Comparison of ENCODE assay signal across 12 cellular contexts in genomic region chr11:67435031-67435726, GRCh38. TPM values are rescaled to one million over a fixed set of nuclear protein-coding genes. Genes with fewer than 3 reads are reported as not detected.
DNase-seq lines count a peak whose midpoint lies in the region; ATAC-seq, FAIRE-seq and TF ChIP-seq lines count a peak whose summit lies in the region.
"Had no signal": no experiment of that assay in that cellular context is flagged by ENCODE, and none has a peak within 500 bp of the region (broad histone marks: within the 10 kb centered on the region; RNA-seq: fewer than 3 reads in every experiment).

No MANE protein-coding gene starts in this region.

- no peaks in the 10 kb centered on the region for H3K9me3 ChIP-seq in AG04450 (ENCODE audit: control insufficient read depth, insufficient read depth, low read length)

- TF ChIP-seq POLR2A in GM12892 (IDR thresholded peaks at IDR 0.05; ENCODE audit: low read depth, low read length), result 0 out of 2 replicates have a peak, but pooled peaks have one; percentile 44

- TF ChIP-seq CTCF in AG04450 (IDR thresholded peaks at IDR 0.05; ENCODE audit: low read depth, low read length) (no peak), WTC11 (IDR thresholded peaks at IDR 0.05) (no peak)

- no peak overlapping the region for H3K4me3 ChIP-seq in AG04450 (ENCODE audit: low read depth, low read length)
- H3K4me3 ChIP-seq: hepatocyte had no signal

- H3K27ac Mint-ChIP-seq in WTC11, result peak overlapping the region; percentile 49; the same call in 1 of the 2 replicates
- peak overlapping the region; percentile 84 to 95 (median 89) for H3K27ac Mint-ChIP-seq in immature natural killer cell

- H3K4me1 Mint-ChIP-seq in WTC11, result peaks cover 16% of the 10 kb centered on the region
- H3K4me1 Mint-ChIP-seq in immature natural killer cell, result peaks cover 70 to 72% of the 10 kb centered on the region in 2 donors

- no peak for DNase-seq in AG04450 (ENCODE audit: low read depth, low spot score)
- no peak for DNase-seq in GM12892 (ENCODE audit: insufficient read length)
- no peak for DNase-seq in WTC11 (ENCODE audit: low spot score)
- DNase-seq in immature natural killer cell, result no peak
- no peak for DNase-seq in urothelium cell line (ENCODE audit: low spot score)
- DNase-seq in NCI-H2196 treated with DMSO at 0.1 percent for 48 hours (lab: John Stamatoyannopoulos, UW; ENCODE audit: unreplicated experiment), result no peak
- DNase-seq: NCI-H510A had no signal

- H3K36me3 Mint-ChIP-seq in WTC11 (peaks cover 9% of the 10 kb centered on the region), immature natural killer cell (peaks cover 5 to 16% (median 11%) of the 10 kb centered on the region in 3 donors)

- FAIRE-seq in GM12892 (lab: Jason Lieb, UNC) (no peak), urothelium cell line (lab: Jason Lieb, UNC) (no peak)

- H3K9me3 Mint-ChIP-seq in WTC11, result no peaks in the 10 kb centered on the region
- no peaks in the 10 kb centered on the region for H3K9me3 Mint-ChIP-seq in immature natural killer cell

- H3K4me3 Mint-ChIP-seq in WTC11 (no peak overlapping the region), immature natural killer cell (peak overlapping the region; percentile 89 to 98 (median 97))

- POLR2A ChIA-PET in AG04450 (lab: Yijun Ruan, JAX), result no interaction called here
- POLR2A ChIA-PET in WTC11 (lab: Charles Lee), result interaction anchor here (2.2 kb wide), 1 partner anchor 34 kb away, joined by 11 read pairs; the partner anchor contains the start of gene PPP1CA

- peak overlapping the region; percentile 21 for H3K27ac ChIP-seq in AG04450 (ENCODE audit: low read depth, low read length)
- H3K27ac ChIP-seq: hepatocyte had no signal

- no peaks in the 10 kb centered on the region for H3K27me3 ChIP-seq in AG04450 (ENCODE audit: control insufficient read depth, insufficient read depth, low read length)
- H3K27me3 ChIP-seq: hepatocyte had no signal

- CTCF ChIA-PET in AG04450 (lab: Charles Lee), result interaction anchor here (1.8 kb wide), 1 partner anchor 84 kb away, joined by 4 read pairs; no protein-coding TSS in a partner anchor
- CTCF ChIA-PET in WTC11 (lab: Charles Lee), result no interaction called here

- H3K27me3 Mint-ChIP-seq in WTC11 (ENCODE audit: low read depth) (no peaks in the 10 kb centered on the region), immature natural killer cell (ENCODE audit: low read depth in 3 of 3) (peaks cover 5 to 26% (median 25%) of the 10 kb centered on the region in 3 donors)

- no peak for ATAC-seq in WTC11
- no peak for ATAC-seq in HG02798 (IDR thresholded peaks at IDR 0.05; ENCODE audit: poor library complexity, unreplicated experiment)
- ATAC-seq in activated CD4-positive, CD25-positive, alpha-beta regulatory T cell treated with anti-CD3 and anti-CD28 coated beads, Interleukin-2, amount 50 U/mL, for 24 hours, result no peak

TF ChIP-seq in WTC11, 78 proteins besides CTCF, POLR2A, EP300 and RAD21:
- no peak for TF ChIP-seq EMX1 (CRISPR knock-in tag; IDR thresholded peaks at IDR 0.05)
- TF ChIP-seq, protein P1, sequence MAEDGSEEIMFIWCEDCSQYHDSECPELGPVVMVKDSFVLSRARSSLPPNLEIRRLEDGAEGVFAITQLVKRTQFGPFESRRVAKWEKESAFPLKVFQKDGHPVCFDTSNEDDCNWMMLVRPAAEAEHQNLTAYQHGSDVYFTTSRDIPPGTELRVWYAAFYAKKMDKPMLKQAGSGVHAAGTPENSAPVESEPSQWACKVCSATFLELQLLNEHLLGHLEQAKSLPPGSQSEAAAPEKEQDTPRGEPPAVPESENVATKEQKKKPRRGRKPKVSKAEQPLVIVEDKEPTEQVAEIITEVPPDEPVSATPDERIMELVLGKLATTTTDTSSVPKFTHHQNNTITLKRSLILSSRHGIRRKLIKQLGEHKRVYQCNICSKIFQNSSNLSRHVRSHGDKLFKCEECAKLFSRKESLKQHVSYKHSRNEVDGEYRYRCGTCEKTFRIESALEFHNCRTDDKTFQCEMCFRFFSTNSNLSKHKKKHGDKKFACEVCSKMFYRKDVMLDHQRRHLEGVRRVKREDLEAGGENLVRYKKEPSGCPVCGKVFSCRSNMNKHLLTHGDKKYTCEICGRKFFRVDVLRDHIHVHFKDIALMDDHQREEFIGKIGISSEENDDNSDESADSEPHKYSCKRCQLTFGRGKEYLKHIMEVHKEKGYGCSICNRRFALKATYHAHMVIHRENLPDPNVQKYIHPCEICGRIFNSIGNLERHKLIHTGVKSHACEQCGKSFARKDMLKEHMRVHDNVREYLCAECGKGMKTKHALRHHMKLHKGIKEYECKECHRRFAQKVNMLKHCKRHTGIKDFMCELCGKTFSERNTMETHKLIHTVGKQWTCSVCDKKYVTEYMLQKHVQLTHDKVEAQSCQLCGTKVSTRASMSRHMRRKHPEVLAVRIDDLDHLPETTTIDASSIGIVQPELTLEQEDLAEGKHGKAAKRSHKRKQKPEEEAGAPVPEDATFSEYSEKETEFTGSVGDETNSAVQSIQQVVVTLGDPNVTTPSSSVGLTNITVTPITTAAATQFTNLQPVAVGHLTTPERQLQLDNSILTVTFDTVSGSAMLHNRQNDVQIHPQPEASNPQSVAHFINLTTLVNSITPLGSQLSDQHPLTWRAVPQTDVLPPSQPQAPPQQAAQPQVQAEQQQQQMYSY (CRISPR knock-in tag; IDR thresholded peaks at IDR 0.05), result no peak
- no peak for TF ChIP-seq ZNF219 (CRISPR knock-in tag; IDR thresholded peaks at IDR 0.05; ENCODE audit: borderline replicate concordance)
- TF ChIP-seq E2F1 (CRISPR knock-in tag; IDR thresholded peaks at IDR 0.05), result no peak

RNA-seq across cellular contexts. Expression of gene PTPRCAP, which starts 2.3 kb away (rescaled TPM):
- 0.07 and 0.12 TPM in 2 replicates for polyA plus RNA-seq in AG04450 (2011; rRNA removed)
- 0.26 TPM in 1 of 2 replicates, not detected in the other for polyA minus RNA-seq in AG04450 (2011; rRNA and poly(A)+ RNA removed)
- 24.9 TPM for polyA plus RNA-seq in GM12892 (2012; ENCODE audit: missing spikeins)
- total RNA-seq in WTC11 (2021), result 3.5 to 4.0 TPM (median 3.6 TPM) in 3 replicates
- 1,000 to 10,000 TPM; 1,315 to 1,354 (median 1,351) TPM for polyA plus RNA-seq in immature natural killer cell

RNA-seq across cellular contexts. Expression of gene RPS6KB2, which starts 6.9 kb away (rescaled TPM):
- 36.0 and 37.7 TPM in 2 replicates for polyA plus RNA-seq in AG04450 (2011; rRNA removed)
- 43.8 and 55.5 TPM in 2 replicates for polyA minus RNA-seq in AG04450 (2011; rRNA and poly(A)+ RNA removed)
- polyA plus RNA-seq in GM12892 (2012; ENCODE audit: missing spikeins), result 37.8 TPM
- total RNA-seq in WTC11 (2021), result 44.3 to 54.7 TPM (median 50.2 TPM) in 3 replicates
- 10 to 100 TPM; 71.5 to 96.5 (median 74.9) TPM for polyA plus RNA-seq in immature natural killer cell

RNA-seq across cellular contexts. Expression of gene CORO1B, which starts 8.1 kb away (rescaled TPM):
- 69.8 and 96.0 TPM in 2 replicates for polyA plus RNA-seq in AG04450 (2011; rRNA removed)
- polyA minus RNA-seq in AG04450 (2011; rRNA and poly(A)+ RNA removed), result 68.4 and 106 TPM in 2 replicates
- 18.3 TPM for polyA plus RNA-seq in GM12892 (2012; ENCODE audit: missing spikeins)
- total RNA-seq in WTC11 (2021), result 100 to 109 TPM (median 102 TPM) in 3 replicates
- polyA plus RNA-seq in immature natural killer cell, result 10 to 100 TPM in 1 of 3 donors, 1 to 10 TPM in 2; 7.1 to 10.3 (median 9.2) TPM

RNA-seq across cellular contexts. Expression of gene GPR152, which starts 17.4 kb away (rescaled TPM):
- polyA plus RNA-seq in AG04450 (2011; rRNA removed) (not detected in 2 replicates), immature natural killer cell (1 to 10 TPM in 1 of 3 donors, under 1 TPM in 1, not detected in 1; 0.23 to 2.5 TPM)
- not detected in 2 replicates for polyA minus RNA-seq in AG04450 (2011; rRNA and poly(A)+ RNA removed)
- 0.19 TPM for polyA plus RNA-seq in GM12892 (2012; ENCODE audit: missing spikeins)
- not detected in 3 replicates for total RNA-seq in WTC11 (2021)
- total RNA-seq: hepatocyte, mononuclear cell, subcutaneous adipose tissue had no signal
- polyA plus RNA-seq: hepatocyte had no signal

RNA-seq across cellular contexts. Expression of gene CARNS1, which starts 19.7 kb away (rescaled TPM):
- 0.07 and 0.09 TPM in 2 replicates for polyA plus RNA-seq in AG04450 (2011; rRNA removed)
- polyA minus RNA-seq in AG04450 (2011; rRNA and poly(A)+ RNA removed), result not detected in 2 replicates
- 0.28 TPM for polyA plus RNA-seq in GM12892 (2012; ENCODE audit: missing spikeins)
- total RNA-seq in WTC11 (2021), result 1.3 to 2.6 TPM (median 2.4 TPM) in 3 replicates
- 1 to 10 TPM; 1.9 to 3.4 (median 2.7) TPM for polyA plus RNA-seq in immature natural killer cell

Comparison
In these comparisons a context has a peak if more than half of its experiments do, and no peak if none do; other contexts are left out.
1. RNA of gene PTPRCAP, which starts 2.3 kb away (polyA plus RNA-seq): 1,315 to 1,354 TPM in immature natural killer cell; 0.07 to 0.12 TPM in AG04450; every median in the first group is over 1,000 times any median in the second.